1 cellular context compared by ENCODE assay signal in genomic region chr1:200118779-200119505, GRCh38.
TF ChIP-seq lines count a peak whose summit lies in the region.

No MANE protein-coding gene starts in this region.

TF ChIP-seq in GM23338, 12 proteins besides CTCF, POLR2A, EP300 and RAD21 (continued from another document):
- no peak for TF ChIP-seq REST (IDR thresholded peaks at IDR 0.05; ENCODE audit: unreplicated experiment)
- TF ChIP-seq ZNF331 (CRISPR knock-in tag; IDR thresholded peaks at IDR 0.05; ENCODE audit: low read depth) = no peak
- TF ChIP-seq CREB1 (CRISPR knock-in tag; IDR thresholded peaks at IDR 0.05; ENCODE audit: low read depth) = no peak
- no peak for TF ChIP-seq POLR2AphosphoS5 (IDR thresholded peaks at IDR 0.05; ENCODE audit: low read depth)
- no peak for TF ChIP-seq NANOG (IDR thresholded peaks at IDR 0.05; ENCODE audit: borderline replicate concordance)
TF ChIP-seq in GM23338: peak in this region for 0.
